18 cellular contexts compared by ENCODE assay signal in genomic region chr5:33281507-33281906, GRCh38.
DNase-seq lines count a peak whose midpoint lies in the region; ATAC-seq and TF ChIP-seq lines count a peak whose summit lies in the region.
"Had no signal": no experiment of that assay in that cellular context is flagged by ENCODE, and none has a peak within 500 bp of the region (broad histone marks: within the 10 kb centered on the region; RNA-seq: fewer than 3 reads in every experiment).

No MANE protein-coding gene starts in this region.

- no peak for TF ChIP-seq CTCF in fibroblast of mammary gland (conservative IDR thresholded peaks at IDR 0.05; ENCODE audit: control insufficient read depth, insufficient read depth, low read depth, low read length)
- no peak for TF ChIP-seq CTCF in osteoblast (IDR thresholded peaks at IDR 0.05; ENCODE audit: extremely low read depth, low read depth, low read length)
- no peak for TF ChIP-seq CTCF in Calu3 (IDR thresholded peaks at IDR 0.05; ENCODE audit: unreplicated experiment)

- H3K36me3 ChIP-seq in SJSA1 (no peaks in the 10 kb centered on the region), osteoblast (ENCODE audit: insufficient read depth, low read length) (no peaks in the 10 kb centered on the region)
- H3K36me3 ChIP-seq: BE2C, Peyer's patch had no signal

- no peak overlapping the region for H3K4me3 Mint-ChIP-seq in Calu3 (ENCODE audit: low read depth, unreplicated experiment)
- H3K4me3 Mint-ChIP-seq: CD4-positive, CD25-positive, alpha-beta regulatory T cell; H9 had no signal

- H3K27me3 Mint-ChIP-seq in Calu3 (ENCODE audit: unreplicated experiment): no peaks in the 10 kb centered on the region
- H3K27me3 Mint-ChIP-seq: CD4-positive, CD25-positive, alpha-beta regulatory T cell had no signal

- no peaks in the 10 kb centered on the region for H3K79me2 ChIP-seq in osteoblast (ENCODE audit: insufficient read depth, low read length)

- H3K4me1 Mint-ChIP-seq in Calu3 (ENCODE audit: low read depth, unreplicated experiment): no peaks in the 10 kb centered on the region
- H3K4me1 Mint-ChIP-seq: CD4-positive, CD25-positive, alpha-beta regulatory T cell; H9 had no signal

- H3K4me3 ChIP-seq in SJSA1 (no peak overlapping the region), fibroblast of mammary gland (ENCODE audit: control insufficient read depth, low read depth, low read length) (no peak overlapping the region), osteoblast (ENCODE audit: insufficient read depth, low read length) (no peak overlapping the region)
- H3K4me3 ChIP-seq: Peyer's patch had no signal

- H3K27me3 ChIP-seq in SJSA1 (replicated peaks) (no peaks in the 10 kb centered on the region), osteoblast (ENCODE audit: insufficient read depth, low read length) (no peaks in the 10 kb centered on the region)
- H3K27me3 ChIP-seq: BE2C, Peyer's patch had no signal

- CTCF ChIA-PET in Calu3 (lab: Charles Lee): no interaction called here

- H3K36me3 Mint-ChIP-seq in Calu3 (ENCODE audit: insufficient read depth, unreplicated experiment): no peaks in the 10 kb centered on the region
- H3K36me3 Mint-ChIP-seq: CD4-positive, CD25-positive, alpha-beta regulatory T cell had no signal

- H3K4me2 ChIP-seq in osteoblast (ENCODE audit: insufficient read depth, low read length): no peak overlapping the region

- no peak overlapping the region for H3K27ac Mint-ChIP-seq in Calu3 (ENCODE audit: unreplicated experiment)
- H3K27ac Mint-ChIP-seq: CD4-positive, CD25-positive, alpha-beta regulatory T cell had no signal

- no peaks in the 10 kb centered on the region for H3K9me3 ChIP-seq in SJSA1 (replicated peaks)
- H3K9me3 ChIP-seq in osteoblast (ENCODE audit: low read depth, low read length): no peaks in the 10 kb centered on the region
- H3K9me3 ChIP-seq: BE2C, Caco-2, Peyer's patch had no signal

- H4K20me1 ChIP-seq in osteoblast (ENCODE audit: insufficient read depth, low read length): no peaks in the 10 kb centered on the region

- peak overlapping the region; percentile 32 for H2AFZ ChIP-seq in osteoblast (ENCODE audit: low read length)

- no peak overlapping the region for H3K27ac ChIP-seq in SJSA1
- H3K27ac ChIP-seq in osteoblast (ENCODE audit: low read depth, low read length): no peak overlapping the region
- H3K27ac ChIP-seq: Peyer's patch had no signal

- intact Hi-C loops in Calu3 (cut with micrococcal nuclease; ENCODE audit: unreplicated experiment): no loop called here

- H3K4me1 ChIP-seq in SJSA1 (replicated peaks) (peaks cover 23% of the 10 kb centered on the region), osteoblast (ENCODE audit: insufficient read depth, low read length) (peaks cover 6% of the 10 kb centered on the region)
- H3K4me1 ChIP-seq: BE2C, Caco-2, Peyer's patch had no signal

- ATAC-seq in HG03342 (IDR thresholded peaks at IDR 0.05; ENCODE audit: unreplicated experiment) (no peak), GM19463 (IDR thresholded peaks at IDR 0.05; ENCODE audit: unreplicated experiment) (no peak)

- peak; percentile 2 for DNase-seq in COLO829 (ENCODE audit: low spot score)
- DNase-seq in SJSA1 (ENCODE audit: low read depth in 1 of 2, low spot score in 2 of 2): peak; percentile 41 to 61
- peak; percentile 36 for DNase-seq in fibroblast of mammary gland (ENCODE audit: low read depth)
- DNase-seq in osteoblast (ENCODE audit: insufficient read length, low spot score, missing footprints): no peak
- DNase-seq in D341Med (ENCODE audit: low spot score): no peak
- DNase-seq in Calu3: no peak
- DNase-seq: BE2C; Caco-2; CD4-positive, CD25-positive, alpha-beta regulatory T cell; H9; NCI-H1092 treated with DMSO at 0.1 percent for 48 hours; NCI-H2081; NCI-H2171 treated with DMSO at 0.1 percent for 48 hours; NCI-H446; NCI-H69; Peyer's patch had no signal

- no TSS peak for BruUV-seq in Calu3 (replicated peaks; lab: Mats Ljungman, UMichigan)

- no peaks in the 10 kb centered on the region for H3K9me3 Mint-ChIP-seq in Calu3 (ENCODE audit: low read depth, unreplicated experiment)
- H3K9me3 Mint-ChIP-seq: H9 had no signal

Comparison
In these comparisons a context has a peak if more than half of its experiments do, and no peak if none do; other contexts are left out.
1. DNase-seq: peak in COLO829 (single experiment), SJSA1 (2 of 2) and fibroblast of mammary gland (single experiment); none in osteoblast (single experiment), D341Med (single experiment) and Calu3 (single experiment).